In the genomic region with DNA sequence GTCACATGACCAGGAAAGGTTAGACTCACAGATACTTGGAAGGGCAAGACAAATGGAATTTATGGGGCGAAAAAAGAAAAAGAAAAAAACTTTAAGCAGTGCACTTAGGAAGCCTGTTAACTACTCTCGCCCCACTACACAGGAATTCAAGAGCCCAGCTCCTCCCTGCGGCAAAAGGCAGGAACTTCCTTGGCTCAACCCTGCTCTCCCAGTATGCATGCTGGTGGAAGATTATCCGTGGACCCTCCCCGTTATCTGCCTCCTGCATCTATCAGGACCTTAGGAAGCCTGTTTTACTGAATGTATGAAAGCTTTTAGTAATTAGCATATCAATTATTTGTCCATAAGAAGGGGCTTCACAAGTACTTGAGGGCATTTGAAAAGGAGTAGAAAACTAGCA, we compare ENCODE assay signal across 15 cellular contexts. TPM values are rescaled to one million over a fixed set of nuclear protein-coding genes. Genes with fewer than 3 reads are reported as not detected.
DNase-seq lines count a peak whose midpoint lies in the region; ATAC-seq and TF ChIP-seq lines count a peak whose summit lies in the region.
"Had no signal": no experiment of that assay in that cellular context is flagged by ENCODE, and none has a peak within 500 bp of the region (broad histone marks: within the 10 kb centered on the region; RNA-seq: fewer than 3 reads in every experiment).

No MANE protein-coding gene starts in this region.

- H4K8ac ChIP-seq in H9 (replicated peaks; ENCODE audit: insufficient read length, low read depth, low read length): no peak overlapping the region

- no peak overlapping the region for H2BK12ac ChIP-seq in H9 (ENCODE audit: insufficient read length, low read depth, low read length)

- H3K56ac ChIP-seq in H9 (ENCODE audit: insufficient read length, low read depth, low read length): no peak overlapping the region

- H3K27me3 ChIP-seq in H9 (ENCODE audit: insufficient read depth, low read length) (no peaks in the 10 kb centered on the region), body of pancreas (no peaks in the 10 kb centered on the region)

- H3T11ph ChIP-seq in H9 (ENCODE audit: low read length): no peak overlapping the region

- no peaks in the 10 kb centered on the region for H3K36me3 ChIP-seq in body of pancreas (replicated peaks in 1 of 2; ENCODE audit: insufficient read depth in 1 of 2, low read depth in 2 of 2)

- intact Hi-C loops in body of pancreas (cut with DNase I): no loop called here

- no CpG with 5 or more reads among the region's 5 CpGs for WGBS in H9 (ENCODE audit: extremely low coverage, insufficient read length, low lambda C conversion rate)
- WGBS in body of pancreas, 2 donors: 83 to 90% methylated on average over 4 to 5 of the region's 5 CpGs

- DNase-seq in H9 (peak; percentile 74), cardiac fibroblast (ENCODE audit: low read depth in 2 of 2) (peak; percentile 37 to 43), iris pigment epithelial cell (ENCODE audit: low read depth) (peak; percentile 34), renal cortical epithelial cell (ENCODE audit: low read depth) (peak; percentile 31), NCI-H1048 (lab: John Stamatoyannopoulos, UW) (no peak), epidermal melanocyte (ENCODE audit: insufficient read length, low spot score) (no peak), body of pancreas (no peak)
- DNase-seq: activated CD4-positive, alpha-beta memory T cell treated with anti-CD3 and anti-CD28 coated beads for 36 hours; activated naive CD8-positive, alpha-beta T cell treated with anti-CD3 and anti-CD28 coated beads for 36 hours; activated T-cell treated with anti-CD3 and anti-CD28 coated beads, Interleukin-2, amount 50 U/mL, for 48 hours; Kasumi-1; NCI-H510A had no signal

- no peak overlapping the region for H2AK5ac ChIP-seq in H9 (ENCODE audit: insufficient read length, low read length)

- no peak overlapping the region for H3K4ac ChIP-seq in H9 (ENCODE audit: low read depth, low read length)

- no peak for TF ChIP-seq POLR2A in body of pancreas (IDR thresholded peaks at IDR 0.05)

- no peak overlapping the region for H2BK120ac ChIP-seq in H9 (ENCODE audit: low read depth, low read length, poor library complexity, severe bottlenecking)

- no peak overlapping the region for H4K91ac ChIP-seq in H9 (ENCODE audit: insufficient read length, low read depth, low read length)

- no peak overlapping the region for H3K9ac ChIP-seq in H9 (ENCODE audit: extremely low read depth, insufficient read length, low read length)

- H2BK20ac ChIP-seq in H9 (ENCODE audit: low read depth, low read length, poor library complexity, severe bottlenecking): no peak overlapping the region

- no peaks in the 10 kb centered on the region for H3K23me2 ChIP-seq in H9 (ENCODE audit: insufficient read length, low read depth, low read length, poor library complexity, severe bottlenecking)

- no peak overlapping the region for H3K27ac ChIP-seq in H9 (ENCODE audit: insufficient read length, low read depth, low read length)
- H3K27ac ChIP-seq in body of pancreas: no peak overlapping the region
- H3K27ac ChIP-seq: C4-2B had no signal

- H3K27me3 Mint-ChIP-seq in H9 (ENCODE audit: low read depth): no peaks in the 10 kb centered on the region
- H3K27me3 Mint-ChIP-seq: activated CD4-positive, alpha-beta memory T cell treated with anti-CD3 and anti-CD28 coated beads for 36 hours; activated naive CD8-positive, alpha-beta T cell treated with anti-CD3 and anti-CD28 coated beads for 36 hours; central memory CD8-positive, alpha-beta T cell had no signal

- H4K5ac ChIP-seq in H9 (ENCODE audit: insufficient read length, low read depth, low read length): no peak overlapping the region

- TF ChIP-seq CTCF in H9 (conservative IDR thresholded peaks at IDR 0.05) (peak; percentile 68), cardiac fibroblast (IDR thresholded peaks at IDR 0.05; ENCODE audit: low read depth, low read length) (peak; percentile 34), body of pancreas (IDR thresholded peaks at IDR 0.05) (no peak)

- no peaks in the 10 kb centered on the region for H3K36me3 Mint-ChIP-seq in H9 (ENCODE audit: insufficient read depth in 1 of 3, low read depth in 3 of 3)
- H3K36me3 Mint-ChIP-seq: activated CD4-positive, alpha-beta memory T cell treated with anti-CD3 and anti-CD28 coated beads for 36 hours had no signal

- H3K9me3 ChIP-seq in H9 (ENCODE audit: control insufficient read depth, low read depth, low read length): no peaks in the 10 kb centered on the region
- H3K9me3 ChIP-seq in body of pancreas: no peaks in the 10 kb centered on the region

- H3K23ac ChIP-seq in H9 (ENCODE audit: insufficient read length, low read depth, low read length): no peak overlapping the region

- H3K4me1 ChIP-seq in H9 (ENCODE audit: insufficient read depth, low read length) (peaks cover 3% of the 10 kb centered on the region; the same call in 1 of the 2 replicates), body of pancreas (no peaks in the 10 kb centered on the region)

- no peak for ATAC-seq in body of pancreas
- ATAC-seq: left lobe of liver had no signal

- no peaks in the 10 kb centered on the region for H3K9me3 Mint-ChIP-seq in H9
- H3K9me3 Mint-ChIP-seq: activated CD4-positive, alpha-beta memory T cell treated with anti-CD3 and anti-CD28 coated beads for 36 hours; central memory CD8-positive, alpha-beta T cell had no signal

- peaks cover 49 to 54% of the 10 kb centered on the region in 2 experiments for H3K4me1 Mint-ChIP-seq in H9

- peak overlapping the region in 2 of 3 experiments; percentile 84 to 90; a peak in 4 of 7 replicates for H3K27ac Mint-ChIP-seq in H9
- H3K27ac Mint-ChIP-seq: activated CD4-positive, alpha-beta memory T cell treated with anti-CD3 and anti-CD28 coated beads for 36 hours; activated naive CD8-positive, alpha-beta T cell treated with anti-CD3 and anti-CD28 coated beads for 36 hours had no signal

- no peak overlapping the region; a peak in 1 of 5 replicates for H3K4me3 Mint-ChIP-seq in H9
- H3K4me3 Mint-ChIP-seq: activated CD4-positive, alpha-beta memory T cell treated with anti-CD3 and anti-CD28 coated beads for 36 hours; activated naive CD8-positive, alpha-beta T cell treated with anti-CD3 and anti-CD28 coated beads for 36 hours; central memory CD8-positive, alpha-beta T cell had no signal

- no peak overlapping the region for H3K4me3 ChIP-seq in cardiac fibroblast (replicated peaks in 1 of 2; ENCODE audit: low read depth in 2 of 2, low read length in 2 of 2)
- H3K4me3 ChIP-seq in body of pancreas: no peak overlapping the region

- H2AFZ ChIP-seq in H9 (ENCODE audit: low read length): no peak overlapping the region

- no peak overlapping the region for H2BK15ac ChIP-seq in H9 (ENCODE audit: low read depth, low read length)

- no peaks in the 10 kb centered on the region for H3K79me2 ChIP-seq in H9 (ENCODE audit: insufficient read depth, low read length)

- H3K79me1 ChIP-seq in H9 (ENCODE audit: insufficient read depth, low read depth, low read length, poor library complexity, severe bottlenecking): no peaks in the 10 kb centered on the region

- no peak overlapping the region for H3K14ac ChIP-seq in H9 (ENCODE audit: insufficient read depth, low read length)

- H3K18ac ChIP-seq in H9 (ENCODE audit: insufficient read length, low read depth, low read length): no peak overlapping the region

- no peaks in the 10 kb centered on the region for H4K20me1 ChIP-seq in H9 (ENCODE audit: control insufficient read depth, insufficient read depth, insufficient read length)

- no peak overlapping the region for H2BK5ac ChIP-seq in H9 (ENCODE audit: insufficient read length, low read length)

- H3K4me2 ChIP-seq in H9 (ENCODE audit: insufficient read depth, insufficient read length, low read length): no peak overlapping the region

RNA-seq across cellular contexts. Expression of a gene that starts 40.1 kb away (rescaled TPM):
- total RNA-seq in H9 (2021) (0.83 and 1.0 TPM in 2 replicates), renal cortical epithelial cell (0.17 and 0.65 TPM in 2 replicates), body of pancreas (1 to 10 TPM in 1 of 2 donors, under 1 TPM in 1; 0.99 to 2.9 TPM)

Comparison
In these comparisons a context has a peak if more than half of its experiments do, and no peak if none do; other contexts are left out.
1. DNase-seq: peak in H9 (single experiment), cardiac fibroblast (2 of 2), iris pigment epithelial cell (single experiment) and renal cortical epithelial cell (single experiment); none in NCI-H1048 (single experiment), epidermal melanocyte (single experiment) and body of pancreas (0 of 4).
2. CTCF ChIP-seq: peak in H9 (single experiment) and cardiac fibroblast (single experiment); none in body of pancreas (0 of 7).